In the genomic region with DNA sequence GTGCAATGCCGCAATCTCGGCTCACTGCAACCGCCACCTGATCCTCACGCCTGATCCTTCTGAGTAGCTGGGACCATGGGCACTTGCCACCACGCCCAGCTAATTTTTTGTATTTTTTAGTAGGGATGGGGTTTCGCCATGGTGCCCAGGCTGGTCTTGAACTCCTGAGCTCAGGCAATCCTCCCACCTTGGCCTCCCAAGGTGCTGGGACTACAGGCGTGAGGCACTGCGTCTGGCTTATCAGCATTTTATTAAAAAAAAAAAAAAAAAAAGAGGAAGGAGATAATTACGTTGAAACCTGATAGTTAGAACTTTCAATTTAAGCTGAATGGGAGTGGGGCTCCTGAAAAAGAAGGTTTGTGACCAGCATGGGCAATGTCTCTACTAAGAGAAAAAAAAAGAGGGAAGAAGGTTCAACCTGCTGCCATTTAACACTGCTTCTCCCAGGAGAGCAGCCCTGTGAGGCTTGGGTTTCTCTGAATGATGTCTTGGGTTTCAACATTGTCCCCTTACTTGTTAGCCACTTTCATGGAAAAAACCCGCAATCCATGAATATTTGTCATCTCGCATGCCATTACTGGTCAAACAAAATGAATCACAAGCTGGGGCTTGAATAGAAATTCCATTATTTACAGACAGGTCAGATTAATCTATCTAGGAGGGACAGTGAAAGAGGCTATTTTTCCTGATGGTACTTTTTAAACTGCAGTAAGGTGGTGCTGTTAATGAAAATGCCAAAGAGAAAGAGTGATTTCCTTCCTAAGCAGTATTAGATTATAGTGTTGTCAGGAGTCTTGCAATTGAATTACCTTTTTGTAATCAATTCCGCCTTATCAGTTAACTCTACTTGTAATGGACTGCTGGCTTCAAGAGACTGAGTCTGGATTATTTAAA, we compare ENCODE assay signal across 15 cellular contexts.
DNase-seq lines count a peak whose midpoint lies in the region; ATAC-seq and TF ChIP-seq lines count a peak whose summit lies in the region.
"Had no signal": no experiment of that assay in that cellular context is flagged by ENCODE, and none has a peak within 500 bp of the region (broad histone marks: within the 10 kb centered on the region; RNA-seq: fewer than 3 reads in every experiment).

No MANE protein-coding gene starts in this region.

- intact Hi-C loops in activated naive CD4-positive, alpha-beta T cell treated with anti-CD3 and anti-CD28 coated beads for 36 hours (cut with micrococcal nuclease) = no loop called here

- DNase-seq in GM23248 = peak; percentile 68
- peak; percentile 58 for DNase-seq in NCI-H146 treated with DMSO at 0.1 percent for 48 hours (lab: John Stamatoyannopoulos, UW; ENCODE audit: unreplicated experiment)
- DNase-seq in astrocyte of the hippocampus (ENCODE audit: low read depth, low spot score) = peak; percentile 75
- DNase-seq in renal cortical epithelial cell (ENCODE audit: low read depth) = peak; percentile 60
- DNase-seq in activated naive CD4-positive, alpha-beta T cell treated with anti-CD3 and anti-CD28 coated beads for 36 hours = no peak
- DNase-seq in BE2C = no peak
- DNase-seq: anterior cingulate cortex; DMS 273 treated with DMSO at 0.1 percent for 48 hours; NCI-H446 treated with DMSO at 0.1 percent for 48 hours; SHP77; stimulated activated CD4-positive, alpha-beta T cell treated with anti-CD3 and anti-CD28 coated beads, Interleukin-4, amount 100 ng/mL, for 1 hour; stimulated activated naive CD4-positive, alpha-beta T cell treated with Interleukin-2 at 50 U/mL for 16 hours had no signal

- no peak overlapping the region for H3K27ac Mint-ChIP-seq in activated naive CD4-positive, alpha-beta T cell treated with anti-CD3 and anti-CD28 coated beads for 36 hours
- H3K27ac Mint-ChIP-seq: WTC11 had no signal

- H3K4me1 Mint-ChIP-seq in activated naive CD4-positive, alpha-beta T cell treated with anti-CD3 and anti-CD28 coated beads for 36 hours (ENCODE audit: low read depth) = peaks cover 61% of the 10 kb centered on the region

- peaks cover 8% of the 10 kb centered on the region; the same call in 1 of the 2 replicates for H3F3A ChIP-seq in GM23248 (ENCODE audit: insufficient read depth)

- H3K9ac ChIP-seq in GM23248 = no peak overlapping the region

- H3K9me3 Mint-ChIP-seq in activated naive CD4-positive, alpha-beta T cell treated with anti-CD3 and anti-CD28 coated beads for 36 hours = peaks cover 3% of the 10 kb centered on the region

- H3K4me2 ChIP-seq in GM23248 (ENCODE audit: unreplicated experiment) = no peak overlapping the region

- no peaks in the 10 kb centered on the region for H3K9me2 ChIP-seq in GM23248 (ENCODE audit: insufficient read depth)

- CTCF ChIA-PET in activated naive CD4-positive, alpha-beta T cell treated with anti-CD3 and anti-CD28 coated beads for 36 hours (lab: Charles Lee) = interaction anchor here (0.5 to 0.7 kb wide), 2 partner anchors 22 to 98 kb away, joined by 3 read pairs; no protein-coding TSS in a partner anchor

- no peak overlapping the region for H3K4me3 Mint-ChIP-seq in activated naive CD4-positive, alpha-beta T cell treated with anti-CD3 and anti-CD28 coated beads for 36 hours
- H3K4me3 Mint-ChIP-seq: WTC11 had no signal

- H3K36me3 Mint-ChIP-seq in activated naive CD4-positive, alpha-beta T cell treated with anti-CD3 and anti-CD28 coated beads for 36 hours (ENCODE audit: low read depth) = peaks cover 7% of the 10 kb centered on the region

- H3K9me3 ChIP-seq in GM23248 (ENCODE audit: low read depth) (no peaks in the 10 kb centered on the region), BE2C (no peaks in the 10 kb centered on the region)

- no peak overlapping the region for H3K4me3 ChIP-seq in GM23248
- no peak overlapping the region for H3K4me3 ChIP-seq in BE2C (ENCODE audit: low read depth, low read length)
- H3K4me3 ChIP-seq: GM12878 had no signal

- H3K27me3 Mint-ChIP-seq in activated naive CD4-positive, alpha-beta T cell treated with anti-CD3 and anti-CD28 coated beads for 36 hours (ENCODE audit: low read depth) = no peaks in the 10 kb centered on the region

- no peak for ATAC-seq in GM21423 (IDR thresholded peaks at IDR 0.05; ENCODE audit: unreplicated experiment)
- ATAC-seq: GM12878, WTC11 had no signal

- peak overlapping the region; percentile 10; the same call in 1 of the 2 replicates for H3K27ac ChIP-seq in GM23248

- H3K4me1 ChIP-seq in GM23248 (ENCODE audit: insufficient read depth) (peaks cover 21% of the 10 kb centered on the region), BE2C (peaks cover 6% of the 10 kb centered on the region; the same call in 1 of the 2 replicates)

- no peak overlapping the region for H2AFZ ChIP-seq in GM23248

- no peak for TF ChIP-seq CTCF in BE2C (IDR thresholded peaks at IDR 0.05; ENCODE audit: low read depth, low read length)

- H3K36me3 ChIP-seq in GM23248 (ENCODE audit: low read depth) (no peaks in the 10 kb centered on the region), BE2C (no peaks in the 10 kb centered on the region)

- WGBS in GM23248 (ENCODE audit: low coverage in 1 of 2, low lambda C conversion rate in 2 of 2, missing lambda C conversion rate in 2 of 2), 2 experiments = 89 to 93% methylated on average over 11 to 12 of the region's 12 CpGs

- in situ Hi-C loops in GM23248 (cut with MboI) = no loop called here

- no peaks in the 10 kb centered on the region for H3K27me3 ChIP-seq in GM23248 (replicated peaks; ENCODE audit: insufficient read depth)
- no peaks in the 10 kb centered on the region for H3K27me3 ChIP-seq in BE2C

- peaks cover 100% of the 10 kb centered on the region for H3K79me2 ChIP-seq in GM23248 (ENCODE audit: insufficient read depth)

- H4K20me1 ChIP-seq in GM23248 (ENCODE audit: insufficient read depth) = peaks cover 4% of the 10 kb centered on the region

Comparison
In these comparisons a context has a peak if more than half of its experiments do, and no peak if none do; other contexts are left out.
1. DNase-seq: peak in GM23248 (single experiment), NCI-H146 treated with DMSO at 0.1 percent for 48 hours (single experiment), astrocyte of the hippocampus (single experiment) and renal cortical epithelial cell (single experiment); none in activated naive CD4-positive, alpha-beta T cell treated with anti-CD3 and anti-CD28 coated beads for 36 hours (single experiment) and BE2C (single experiment).